8 cellular contexts compared by ENCODE assay signal in the genomic region with DNA sequence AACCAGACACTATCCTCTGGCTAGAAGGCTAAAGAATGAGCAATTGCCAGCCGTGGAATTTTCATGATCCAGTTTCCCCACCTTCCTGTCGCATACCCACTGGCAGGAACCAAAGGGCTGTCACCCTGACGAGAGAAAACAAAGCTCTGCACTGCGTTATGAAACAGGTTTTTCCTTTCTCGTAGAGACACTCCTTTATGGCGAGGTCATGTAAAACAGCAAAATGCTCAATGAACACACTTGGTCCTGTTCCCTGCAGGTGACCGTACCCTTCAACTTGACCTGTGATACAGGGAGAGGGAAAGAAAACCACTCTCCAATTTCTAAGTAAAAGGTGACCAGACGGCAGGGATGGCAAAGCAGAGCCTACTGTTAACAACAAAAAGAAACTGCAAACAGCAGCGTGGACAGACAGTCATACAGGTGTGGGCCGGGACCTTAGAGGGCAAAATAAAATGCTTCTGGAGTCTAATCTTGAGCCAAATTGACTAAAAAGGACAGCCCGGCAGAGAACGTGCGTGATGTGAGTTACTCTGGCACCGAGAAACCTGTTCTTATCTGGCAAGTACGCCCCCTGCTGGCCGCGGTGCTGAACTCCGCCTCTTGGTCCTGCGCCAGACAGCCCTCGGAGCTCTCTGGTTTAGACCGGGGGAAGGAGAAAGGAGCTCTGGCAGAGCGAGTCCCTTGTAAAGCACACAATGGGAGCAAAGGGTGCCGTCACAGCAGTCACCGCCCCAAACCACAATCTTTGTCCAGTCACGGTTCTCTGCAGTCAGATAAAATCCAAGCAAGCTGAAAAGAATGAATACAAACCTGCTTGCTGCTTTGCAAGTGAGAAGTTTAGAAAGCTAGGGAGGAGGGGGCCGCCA.
DNase-seq lines count a peak whose midpoint lies in the region; ATAC-seq and TF ChIP-seq lines count a peak whose summit lies in the region.

No MANE protein-coding gene starts in this region.

- H3K27ac ChIP-seq in CD4-positive, alpha-beta T cell (ENCODE audit: low read depth, low read length): no peak overlapping the region
- no peak overlapping the region for H3K27ac ChIP-seq in effector memory CD4-positive, alpha-beta T cell (ENCODE audit: insufficient read depth, low read length, poor library complexity, severe bottlenecking)

- no peaks in the 10 kb centered on the region for H3K27me3 ChIP-seq in CD4-positive, alpha-beta T cell (ENCODE audit: control insufficient read depth, insufficient read depth, low read length)
- no peaks in the 10 kb centered on the region for H3K27me3 ChIP-seq in effector memory CD4-positive, alpha-beta T cell (replicated peaks; ENCODE audit: control insufficient read depth, insufficient read depth, low read length, poor library complexity, severe bottlenecking)

- peaks cover 24% of the 10 kb centered on the region for H3K27me3 Mint-ChIP-seq in CD4-positive, alpha-beta T cell
- H3K27me3 Mint-ChIP-seq in activated CD8-positive, alpha-beta T cell treated with anti-CD3 and anti-CD28 coated beads for 36 hours: peaks cover 12% of the 10 kb centered on the region
- H3K27me3 Mint-ChIP-seq in memory B cell: peaks cover 1% of the 10 kb centered on the region

- peak overlapping the region; percentile 87 for H3K4me3 Mint-ChIP-seq in CD4-positive, alpha-beta T cell
- peak overlapping the region; percentile 66 for H3K4me3 Mint-ChIP-seq in activated CD8-positive, alpha-beta T cell treated with anti-CD3 and anti-CD28 coated beads for 36 hours
- H3K4me3 Mint-ChIP-seq in memory B cell: peak overlapping the region; percentile 67

- H3K27ac Mint-ChIP-seq in CD4-positive, alpha-beta T cell: no peak overlapping the region
- no peak overlapping the region for H3K27ac Mint-ChIP-seq in activated CD8-positive, alpha-beta T cell treated with anti-CD3 and anti-CD28 coated beads for 36 hours
- no peak overlapping the region for H3K27ac Mint-ChIP-seq in memory B cell

- DNase-seq in CD4-positive, alpha-beta T cell: peak; percentile 67 to 88 (median 80)
- DNase-seq in NCI-H774 (lab: John Stamatoyannopoulos, UW) (peak; percentile 87), memory B cell (ENCODE audit: low spot score in 2 of 2) (peak; percentile 77 to 81)
- DNase-seq in activated CD8-positive, alpha-beta T cell treated with anti-CD3 and anti-CD28 coated beads for 36 hours: peak; percentile 93
- peak; percentile 55 to 71 (median 62) for DNase-seq in effector memory CD4-positive, alpha-beta T cell
- DNase-seq in stimulated activated CD4-positive, alpha-beta T cell treated with anti-CD3 and anti-CD28 coated beads, TNF-alpha, amount 100 ng/mL, for 48 hours (ENCODE audit: low read depth in 3 of 3): peak; percentile 76 to 84 (median 83)

- intact Hi-C loops in CD4-positive, alpha-beta T cell (cut with DNase I, micrococcal nuclease): loop anchor here in 1 of 2 experiments (10.0 kb wide), 1 partner anchor 773 kb away; no protein-coding TSS in a partner anchor
- intact Hi-C loops in activated CD8-positive, alpha-beta T cell treated with anti-CD3 and anti-CD28 coated beads for 36 hours (cut with micrococcal nuclease): no loop called here

- no peaks in the 10 kb centered on the region for H3K36me3 Mint-ChIP-seq in CD4-positive, alpha-beta T cell (ENCODE audit: low read depth)
- no peaks in the 10 kb centered on the region for H3K36me3 Mint-ChIP-seq in activated CD8-positive, alpha-beta T cell treated with anti-CD3 and anti-CD28 coated beads for 36 hours (ENCODE audit: low read depth)
- H3K36me3 Mint-ChIP-seq in memory B cell: no peaks in the 10 kb centered on the region

- H3K4me1 Mint-ChIP-seq in CD4-positive, alpha-beta T cell (ENCODE audit: low read depth): peaks cover 16% of the 10 kb centered on the region
- peaks cover 14% of the 10 kb centered on the region for H3K4me1 Mint-ChIP-seq in activated CD8-positive, alpha-beta T cell treated with anti-CD3 and anti-CD28 coated beads for 36 hours (ENCODE audit: low read depth)
- peaks cover 10% of the 10 kb centered on the region for H3K4me1 Mint-ChIP-seq in memory B cell

- H3K9me3 ChIP-seq in CD4-positive, alpha-beta T cell (ENCODE audit: control insufficient read depth, low read length): no peaks in the 10 kb centered on the region
- no peaks in the 10 kb centered on the region for H3K9me3 ChIP-seq in effector memory CD4-positive, alpha-beta T cell (ENCODE audit: control insufficient read depth, low read length)

- H3K4me1 ChIP-seq in effector memory CD4-positive, alpha-beta T cell (ENCODE audit: control insufficient read depth, insufficient read depth, low read length, poor library complexity, severe bottlenecking): peaks cover 10% of the 10 kb centered on the region

- CTCF ChIA-PET in CD4-positive, alpha-beta T cell (lab: Charles Lee): interaction anchor here (0.7 to 1.9 kb wide), 3 partner anchors 9 to 22 kb away, joined by 3 to 8 read pairs (median 4); no protein-coding TSS in a partner anchor
- CTCF ChIA-PET in activated CD8-positive, alpha-beta T cell treated with anti-CD3 and anti-CD28 coated beads for 36 hours (lab: Charles Lee): interaction anchor here (0.5 to 3.5 kb wide), 38 partner anchors 9 to 522 kb away, joined by 3 to 27 read pairs (median 4); no protein-coding TSS in a partner anchor

- TF ChIP-seq CTCF in CD4-positive, alpha-beta T cell (IDR thresholded peaks at IDR 0.05): peak; percentile 98
- peak; percentile 87 for TF ChIP-seq CTCF in activated CD8-positive, alpha-beta T cell treated with anti-CD3 and anti-CD28 coated beads for 36 hours (IDR thresholded peaks at IDR 0.05)

- H3K36me3 ChIP-seq in effector memory CD4-positive, alpha-beta T cell (ENCODE audit: control insufficient read depth, insufficient read depth, low read length): no peaks in the 10 kb centered on the region

- ATAC-seq in CD4-positive, alpha-beta T cell (ENCODE audit: poor library complexity): peak; percentile 89
- ATAC-seq in GM19452 (IDR thresholded peaks at IDR 0.05; ENCODE audit: unreplicated experiment): peak; percentile 58
- ATAC-seq in HG03571 (IDR thresholded peaks at IDR 0.05; ENCODE audit: unreplicated experiment): peak; percentile 47
- ATAC-seq in activated CD8-positive, alpha-beta T cell treated with anti-CD3 and anti-CD28 coated beads for 36 hours: peak; percentile 93
- ATAC-seq in memory B cell (ENCODE audit: low read depth): peak; percentile 88

- POLR2A ChIA-PET in CD4-positive, alpha-beta T cell (lab: Charles Lee): interaction anchor here (0.8 kb wide), 1 partner anchor 100 kb away, joined by 3 read pairs; no protein-coding TSS in a partner anchor
- POLR2A ChIA-PET in activated CD8-positive, alpha-beta T cell treated with anti-CD3 and anti-CD28 coated beads for 36 hours (lab: Charles Lee): interaction anchor here (0.7 kb wide), 1 partner anchor 131 kb away, joined by 3 read pairs; no protein-coding TSS in a partner anchor

- no peaks in the 10 kb centered on the region for H3K9me3 Mint-ChIP-seq in CD4-positive, alpha-beta T cell
- no peaks in the 10 kb centered on the region for H3K9me3 Mint-ChIP-seq in activated CD8-positive, alpha-beta T cell treated with anti-CD3 and anti-CD28 coated beads for 36 hours
- no peaks in the 10 kb centered on the region for H3K9me3 Mint-ChIP-seq in memory B cell

- H3K4me3 ChIP-seq in effector memory CD4-positive, alpha-beta T cell (ENCODE audit: insufficient read depth, low read depth, low read length, poor library complexity, severe bottlenecking): peak overlapping the region; percentile 58
